Comparison of ENCODE assay signal across 22 cellular contexts in the genomic region with DNA sequence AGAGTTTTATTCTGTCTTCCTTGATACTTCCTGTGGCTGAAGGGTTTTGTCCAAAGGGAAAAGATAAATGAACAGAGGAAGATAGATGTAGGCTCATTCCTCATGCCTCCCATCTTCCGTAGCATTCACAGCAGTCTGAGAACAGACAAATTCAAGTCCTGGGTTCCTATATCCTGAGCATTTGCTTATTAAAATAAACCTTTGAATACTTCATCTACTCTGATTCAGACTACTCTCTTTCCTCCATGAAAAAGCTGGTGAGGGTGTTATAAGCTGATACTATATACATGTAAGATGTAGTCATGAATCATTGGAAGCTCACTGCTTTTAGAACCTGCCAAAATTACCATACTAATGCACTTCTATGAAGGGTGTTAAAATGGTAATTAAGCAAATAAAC.
DNase-seq lines count a peak whose midpoint lies in the region; ATAC-seq and TF ChIP-seq lines count a peak whose summit lies in the region.
"Had no signal": no experiment of that assay in that cellular context is flagged by ENCODE, and none has a peak within 500 bp of the region (broad histone marks: within the 10 kb centered on the region; RNA-seq: fewer than 3 reads in every experiment).

No MANE protein-coding gene starts in this region.

- no peaks in the 10 kb centered on the region for H3K36me3 Mint-ChIP-seq in nephron (ENCODE audit: low read depth)
- H3K36me3 Mint-ChIP-seq: activated naive CD8-positive, alpha-beta T cell treated with anti-CD3 and anti-CD28 coated beads for 36 hours; CD8-positive, alpha-beta memory T cell; memory B cell; natural killer cell; stimulated activated memory B cell treated with anti-CD40 and anti-IgM and Interleukin-4, amounts not matched to agents 10 μg/mL and 1 μg/mL and 100 μg/mL, for 72 hours had no signal

- no peak overlapping the region for H3K4me3 Mint-ChIP-seq in nephron
- H3K4me3 Mint-ChIP-seq: activated naive CD8-positive, alpha-beta T cell treated with anti-CD3 and anti-CD28 coated beads for 36 hours; CD8-positive, alpha-beta memory T cell; memory B cell; natural killer cell; stimulated activated memory B cell treated with anti-CD40 and anti-IgM and Interleukin-4, amounts not matched to agents 10 μg/mL and 1 μg/mL and 100 μg/mL, for 72 hours had no signal

- no peaks in the 10 kb centered on the region for H3K9me3 ChIP-seq in uterus
- H3K9me3 ChIP-seq: breast epithelium, tibial nerve had no signal

- no peaks in the 10 kb centered on the region for H3K27me3 Mint-ChIP-seq in nephron (ENCODE audit: low read depth)

- no peaks in the 10 kb centered on the region for H3K9me3 Mint-ChIP-seq in nephron
- H3K9me3 Mint-ChIP-seq: activated naive CD8-positive, alpha-beta T cell treated with anti-CD3 and anti-CD28 coated beads for 36 hours; CD8-positive, alpha-beta memory T cell; memory B cell; natural killer cell; stimulated activated memory B cell treated with anti-CD40 and anti-IgM and Interleukin-4, amounts not matched to agents 10 μg/mL and 1 μg/mL and 100 μg/mL, for 72 hours had no signal

- H3K4me1 ChIP-seq in uterus, result peaks cover under 1 to 14% of the 10 kb centered on the region in 2 donors

- no peak for ATAC-seq in HG02759 (IDR thresholded peaks at IDR 0.05; ENCODE audit: unreplicated experiment)
- ATAC-seq: natural killer cell; stimulated activated memory B cell treated with anti-CD40 and anti-IgM and Interleukin-4, amounts not matched to agents 10 μg/mL and 1 μg/mL and 100 μg/mL, for 72 hours had no signal

- DNase-seq in NAMALWA (ENCODE audit: low spot score) (peak; percentile 27), coronary artery (ENCODE audit: low spot score) (no peak), uterus (no peak), NCI-H1436 treated with DMSO at 0.1 percent for 48 hours (lab: John Stamatoyannopoulos, UW) (no peak), NCI-H748 (lab: John Stamatoyannopoulos, UW; ENCODE audit: unreplicated experiment) (no peak)
- DNase-seq: activated CD4-positive, alpha-beta T cell treated with anti-CD3 and anti-CD28 coated beads for 4 hours; activated naive CD8-positive, alpha-beta T cell treated with anti-CD3 and anti-CD28 coated beads for 36 hours; CD8-positive, alpha-beta memory T cell; DMS79; H7; natural killer cell; NCI-H1417 treated with DMSO at 0.1 percent for 48 hours; NCI-H524; stimulated activated CD4-positive, alpha-beta T cell treated with anti-CD3 and anti-CD28 coated beads, Interleukin-1b, Interleukin-23, amount 100 ng/mL, for 48 hours; SW 1271 had no signal

- no peak for TF ChIP-seq POLR2A in uterus (IDR thresholded peaks at IDR 0.05)

- peaks cover 38% of the 10 kb centered on the region for H3K4me1 Mint-ChIP-seq in nephron

- H3K27me3 ChIP-seq in uterus, result no peaks in the 10 kb centered on the region
- H3K27me3 ChIP-seq: breast epithelium, tibial nerve had no signal

- H3K4me3 ChIP-seq in coronary artery (no peak overlapping the region), uterus (no peak overlapping the region)
- H3K4me3 ChIP-seq: breast epithelium, tibial nerve had no signal

- peak overlapping the region; percentile 36 to 61 for H3K27ac ChIP-seq in coronary artery
- peak overlapping the region; percentile 58 to 93 for H3K27ac ChIP-seq in uterus
- H3K27ac ChIP-seq: epithelial cell of prostate had no signal

- intact Hi-C loops in uterus (cut with DNase I; ENCODE audit: low total_unique reads), result no loop called here

- peak overlapping the region; percentile 47 to 49 (median 49) for H3K27ac Mint-ChIP-seq in nephron
- H3K27ac Mint-ChIP-seq: activated naive CD8-positive, alpha-beta T cell treated with anti-CD3 and anti-CD28 coated beads for 36 hours; CD8-positive, alpha-beta memory T cell; memory B cell; natural killer cell; stimulated activated memory B cell treated with anti-CD40 and anti-IgM and Interleukin-4, amounts not matched to agents 10 μg/mL and 1 μg/mL and 100 μg/mL, for 72 hours had no signal

- H3K36me3 ChIP-seq in uterus, result no peaks in the 10 kb centered on the region
- H3K36me3 ChIP-seq: breast epithelium, tibial nerve had no signal

- TF ChIP-seq CTCF in coronary artery (IDR thresholded peaks at IDR 0.05), result no peak
- no peak for TF ChIP-seq CTCF in nephron (IDR thresholded peaks at IDR 0.05; ENCODE audit: unreplicated experiment in 3 of 3)
- no peak for TF ChIP-seq CTCF in uterus (IDR thresholded peaks at IDR 0.05)
